ENCODE assay signal across 26 cellular contexts in the genomic region with DNA sequence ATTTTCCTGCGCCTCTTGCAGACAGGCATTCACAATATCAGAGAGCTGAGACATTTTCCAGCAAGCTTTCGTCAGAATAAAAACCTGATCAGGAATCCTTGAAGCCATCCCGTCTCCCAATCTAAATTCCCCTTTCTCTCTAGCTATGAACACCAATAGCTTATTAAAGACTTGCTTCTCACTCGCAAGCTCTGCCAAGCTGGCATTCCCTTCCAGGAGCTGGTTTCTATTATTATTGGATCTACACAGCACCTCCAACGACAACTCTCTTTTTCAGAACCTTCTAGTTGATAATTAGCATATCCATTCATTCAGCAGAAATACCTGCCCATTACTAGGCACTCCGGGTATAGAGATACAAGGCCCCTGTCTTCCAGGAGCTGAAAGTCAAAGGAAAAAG.
"Had no signal": no experiment of that assay in that cellular context is flagged by ENCODE, and none has a peak within 500 bp of the region (broad histone marks: within the 10 kb centered on the region; RNA-seq: fewer than 3 reads in every experiment).

No MANE protein-coding gene starts in this region.

- H3K4me3 ChIP-seq: colonic mucosa, esophagus squamous epithelium, gastrocnemius medialis, hepatocyte, left lung, lower lobe of right lung, mucosa of descending colon had no signal

- H3K79me2 ChIP-seq: hepatocyte had no signal

- ATAC-seq: effector memory CD8-positive, alpha-beta T cell; esophagus mucosa; gastrocnemius medialis; left lung; lower lobe of right lung; mucosa of descending colon had no signal

- H3K4me3 Mint-ChIP-seq: dendritic cell treated with granulocyte-macrophage colony-stimulating factor and Interleukin-4, amounts not matched to agents 40 ng/mL and 50 ng/mL, for 4 days; effector memory CD8-positive, alpha-beta T cell; endodermal cell; immature natural killer cell; mesothelial cell of epicardium; naive B cell had no signal

- H3K36me3 Mint-ChIP-seq: immature natural killer cell, mesothelial cell of epicardium, naive B cell had no signal

- H3K27me3 ChIP-seq: colonic mucosa, gastrocnemius medialis, hepatocyte had no signal

- H3K27ac Mint-ChIP-seq: dendritic cell treated with granulocyte-macrophage colony-stimulating factor and Interleukin-4, amounts not matched to agents 40 ng/mL and 50 ng/mL, for 4 days; effector memory CD8-positive, alpha-beta T cell; endodermal cell; immature natural killer cell; mesothelial cell of epicardium; naive B cell had no signal

- H3K9me3 ChIP-seq: colonic mucosa, esophagus squamous epithelium, gastrocnemius medialis, left lung, lower lobe of right lung, mucosa of descending colon had no signal

- H3K4me2 ChIP-seq: hepatocyte had no signal

- H3K4me1 ChIP-seq: colonic mucosa, esophagus squamous epithelium, gastrocnemius medialis, left lung, lower lobe of right lung had no signal

- DNase-seq: colonic mucosa; cortex of kidney; effector CD8-positive, alpha-beta T cell; effector memory CD8-positive, alpha-beta T cell; endodermal cell; erythroblast; esophagus squamous epithelium; foreskin fibroblast; foreskin melanocyte; gastrocnemius medialis; glutamatergic neuron; hypothalamus; immature natural killer cell; islet precursor cell; kidney; kidney glomerular epithelial cell; left lung; lower lobe of right lung; mesenchymal stem cell; mucosa of descending colon; naive B cell had no signal

- H2AFZ ChIP-seq: hepatocyte had no signal

- H3K36me3 ChIP-seq: colonic mucosa, esophagus squamous epithelium, gastrocnemius medialis, left lung, lower lobe of right lung had no signal

- H3K9me3 Mint-ChIP-seq: dendritic cell treated with granulocyte-macrophage colony-stimulating factor and Interleukin-4, amounts not matched to agents 40 ng/mL and 50 ng/mL, for 4 days; effector memory CD8-positive, alpha-beta T cell; endodermal cell; immature natural killer cell had no signal

- H3K27ac ChIP-seq: colonic mucosa, epithelial cell of prostate, esophagus squamous epithelium, gastrocnemius medialis, hepatocyte, left lung, lower lobe of right lung had no signal

- H3K4me1 Mint-ChIP-seq: immature natural killer cell, naive B cell had no signal
